Comparison of ENCODE assay signal across 8 cellular contexts in the genomic region with DNA sequence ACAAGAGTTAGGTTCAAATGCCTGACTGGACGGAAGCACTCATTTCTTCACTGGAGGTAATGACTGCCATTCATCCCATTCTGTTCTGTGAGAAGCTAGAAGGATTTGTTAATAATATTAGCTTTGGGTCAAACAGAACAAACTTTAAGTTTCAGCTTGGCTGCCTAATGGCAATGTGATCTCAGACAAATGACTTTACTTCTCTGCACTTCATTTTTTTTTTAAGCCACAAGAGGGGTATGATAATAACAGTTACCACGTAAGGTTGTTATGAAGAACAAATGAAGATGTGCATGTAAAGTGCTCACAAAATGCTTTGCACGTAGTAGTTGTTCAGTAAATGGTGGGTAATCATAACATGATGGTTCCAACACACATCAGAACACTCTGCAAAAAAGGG.
"Had no signal": no experiment of that assay in that cellular context is flagged by ENCODE, and none has a peak within 500 bp of the region (broad histone marks: within the 10 kb centered on the region; RNA-seq: fewer than 3 reads in every experiment).

No MANE protein-coding gene starts in this region.

- FAIRE-seq: G401.6, GM12878, GM12891, GM12892, GM18507, GM19239 had no signal

- DNase-seq: GDM1, GF-D8 had no signal

- ATAC-seq: GM12878 had no signal

- H3K4me3 ChIP-seq: GM12878 had no signal
